ENCODE assay signal across 8 cellular contexts in genomic region chr17:57408064-57408811, GRCh38.
DNase-seq lines count a peak whose midpoint lies in the region; ATAC-seq, FAIRE-seq and TF ChIP-seq lines count a peak whose summit lies in the region.

No MANE protein-coding gene starts in this region.

- TF ChIP-seq CTCF in breast epithelium (IDR thresholded peaks at IDR 0.05) (no peak), mammary epithelial cell (conservative IDR thresholded peaks at IDR 0.05 in 1 of 2, IDR thresholded peaks at IDR 0.05 in 1 of 2; ENCODE audit: extremely low read depth in 1 of 2, insufficient read depth in 1 of 2, low read depth in 1 of 2, low read length in 2 of 2) (no peak), kidney (IDR thresholded peaks at IDR 0.05; ENCODE audit: borderline replicate concordance, extremely low read depth, insufficient read depth) (no peak)

- WGBS in mammary epithelial cell (ENCODE audit: low coverage, missing lambda C conversion rate), result 90% methylated on average over 11 of the region's 13 CpGs

- peaks cover 37% of the 10 kb centered on the region for H3K4me1 Mint-ChIP-seq in T-helper 1 cell treated with Interleukin-12 subunit alpha and Interleukin-12 subunit beta and Interleukin-4 antibody, amounts not matched to agents 30 μg/mL and 1 μg/mL, for 36 hours (ENCODE audit: low read depth)

- H3K27me3 Mint-ChIP-seq in T-helper 1 cell treated with Interleukin-12 subunit alpha and Interleukin-12 subunit beta and Interleukin-4 antibody, amounts not matched to agents 30 μg/mL and 1 μg/mL, for 36 hours (ENCODE audit: low read depth), result no peaks in the 10 kb centered on the region

- H3K27ac Mint-ChIP-seq in T-helper 1 cell treated with Interleukin-12 subunit alpha and Interleukin-12 subunit beta and Interleukin-4 antibody, amounts not matched to agents 30 μg/mL and 1 μg/mL, for 36 hours, result peak overlapping the region; percentile 6

- CTCF ChIA-PET in mammary epithelial cell (lab: Charles Lee; ENCODE audit: low non-redundant PET), result interaction anchor here (0.7 kb wide), 1 partner anchor 25 kb away, joined by 4 read pairs; no protein-coding TSS in a partner anchor

- dilution Hi-C loops in mammary epithelial cell (cut with HindIII; ENCODE audit: low sequenced_read_pairs), result no loop called here

- FAIRE-seq in HTR-8/SVneo (lab: Jason Lieb, UNC) (peak; percentile 13), kidney (lab: Jason Lieb, UNC) (no peak)

- H3K9me3 ChIP-seq in breast epithelium (no peaks in the 10 kb centered on the region), mammary epithelial cell (replicated peaks; ENCODE audit: insufficient read depth, low read length) (no peaks in the 10 kb centered on the region), kidney (ENCODE audit: control insufficient read depth in 1 of 2, low read length in 2 of 2) (no peaks in the 10 kb centered on the region)

- no peaks in the 10 kb centered on the region for H4K20me1 ChIP-seq in mammary epithelial cell (ENCODE audit: insufficient read depth, low read length)

- no peak for ATAC-seq in GM21737 (IDR thresholded peaks at IDR 0.05; ENCODE audit: unreplicated experiment)

- no peaks in the 10 kb centered on the region for H3K9me3 Mint-ChIP-seq in T-helper 1 cell treated with Interleukin-12 subunit alpha and Interleukin-12 subunit beta and Interleukin-4 antibody, amounts not matched to agents 30 μg/mL and 1 μg/mL, for 36 hours

- H2AFZ ChIP-seq in mammary epithelial cell (ENCODE audit: low read depth, low read length), result no peak overlapping the region

- H3K4me1 ChIP-seq in breast epithelium (peaks cover 0 to 18% of the 10 kb centered on the region in 2 donors), mammary epithelial cell (ENCODE audit: insufficient read depth, low read length) (no peaks in the 10 kb centered on the region), kidney (ENCODE audit: control insufficient read depth in 1 of 2, insufficient read depth in 1 of 2, low read depth in 1 of 2, low read length in 2 of 2) (peaks cover 29 to 32% of the 10 kb centered on the region in 2 donors)

- no peak overlapping the region for H3K4me2 ChIP-seq in mammary epithelial cell (ENCODE audit: insufficient read depth, low read depth, low read length)

- TF ChIP-seq POLR2A in breast epithelium (IDR thresholded peaks at IDR 0.05), result no peak

- H3K27ac ChIP-seq in breast epithelium (peak overlapping the region; percentile 84 to 85), mammary epithelial cell (ENCODE audit: insufficient read depth, low read depth, low read length) (no peak overlapping the region), kidney (ENCODE audit: low read depth in 2 of 2, low read length in 2 of 2) (peak overlapping the region; percentile 65 to 89)

- intact Hi-C loops in breast epithelium (cut with DNase I; ENCODE audit: low total_unique reads) (no loop called here), mammary epithelial cell (cut with micrococcal nuclease) (loop anchor here (10.0 kb wide), 1 partner anchor 273 kb away; no protein-coding TSS in a partner anchor), kidney (cut with DNase I) (no loop called here)

- H3K79me2 ChIP-seq in mammary epithelial cell (ENCODE audit: insufficient read depth, low read length), result no peaks in the 10 kb centered on the region

- H3K9ac ChIP-seq in mammary epithelial cell (ENCODE audit: insufficient read depth, low read length) (no peak overlapping the region), kidney (ENCODE audit: low read length in 2 of 2) (peak overlapping the region in 1 of 2 donors; percentile 68)

- H3K27me3 ChIP-seq in breast epithelium (no peaks in the 10 kb centered on the region), mammary epithelial cell (ENCODE audit: insufficient read depth, low read length) (no peaks in the 10 kb centered on the region)

- no peak overlapping the region for H3K4me3 ChIP-seq in breast epithelium
- H3K4me3 ChIP-seq in mammary epithelial cell (replicated peaks in 1 of 3; ENCODE audit: insufficient read depth in 1 of 3, low read depth in 2 of 3, low read length in 3 of 3), result no peak overlapping the region
- no peak overlapping the region for H3K4me3 ChIP-seq in kidney (ENCODE audit: low read length in 2 of 2)

- H3K36me3 ChIP-seq in breast epithelium (no peaks in the 10 kb centered on the region), mammary epithelial cell (ENCODE audit: insufficient read depth, low read length) (no peaks in the 10 kb centered on the region), kidney (ENCODE audit: control insufficient read depth in 1 of 2, insufficient read depth in 2 of 2, low read length in 2 of 2) (no peaks in the 10 kb centered on the region)

- no peak for DNase-seq in breast epithelium (ENCODE audit: low spot score in 2 of 2)
- DNase-seq in mammary epithelial cell, result no peak
- DNase-seq in HTR-8/SVneo (ENCODE audit: insufficient read length, low spot score), result no peak
- no peak for DNase-seq in kidney
- DNase-seq in ecto neural progenitor cell (ENCODE audit: low spot score), result no peak
- DNase-seq in NCI-H1930 (lab: John Stamatoyannopoulos, UW), result no peak

- H3K4me3 Mint-ChIP-seq in T-helper 1 cell treated with Interleukin-12 subunit alpha and Interleukin-12 subunit beta and Interleukin-4 antibody, amounts not matched to agents 30 μg/mL and 1 μg/mL, for 36 hours, result peak overlapping the region; percentile 13

- H3K36me3 Mint-ChIP-seq in T-helper 1 cell treated with Interleukin-12 subunit alpha and Interleukin-12 subunit beta and Interleukin-4 antibody, amounts not matched to agents 30 μg/mL and 1 μg/mL, for 36 hours (ENCODE audit: low read depth), result peaks cover 16% of the 10 kb centered on the region

- no TSS peak for BruUV-seq in mammary epithelial cell (replicated peaks; lab: Mats Ljungman, UMichigan)

- in situ Hi-C loops in mammary epithelial cell (cut with MboI; ENCODE audit: low sequenced_read_pairs in 2 of 2), result no loop called here
